ENCODE assay signal across 1 cellular context in the genomic region with DNA sequence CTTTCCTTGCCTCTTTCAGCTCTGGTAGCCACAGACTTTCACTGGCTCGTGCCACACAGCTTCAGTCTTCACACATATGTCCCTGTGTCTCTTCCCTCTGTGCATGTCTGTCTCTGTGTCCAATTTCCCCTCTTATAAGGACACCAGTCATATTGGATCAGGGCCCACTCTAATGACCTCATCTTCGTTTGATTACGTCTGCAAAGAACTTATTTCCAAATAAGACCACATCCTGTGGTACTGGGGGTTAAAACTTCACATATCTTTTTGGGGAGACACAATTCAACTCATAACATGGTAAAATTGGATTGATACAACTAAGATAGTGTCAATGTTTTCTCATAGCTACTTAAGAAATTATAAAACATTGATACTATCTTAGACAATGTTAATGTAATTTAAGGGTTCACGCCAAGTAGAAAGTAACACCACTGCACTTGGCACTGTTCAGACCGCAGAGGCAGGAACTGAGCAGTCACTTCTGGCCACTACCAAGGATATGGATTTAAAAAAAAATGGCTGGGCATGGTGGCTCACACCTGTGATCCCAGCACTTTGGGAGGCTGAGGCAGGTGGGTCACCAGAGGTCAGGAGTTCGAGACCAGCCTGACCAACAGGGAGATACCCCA.
TF ChIP-seq lines count a peak whose summit lies in the region.

No MANE protein-coding gene starts in this region.

TF ChIP-seq in SK-N-SH, 30 proteins besides CTCF, POLR2A, EP300 and RAD21 (continued from another document):
- TF ChIP-seq, protein P1, sequence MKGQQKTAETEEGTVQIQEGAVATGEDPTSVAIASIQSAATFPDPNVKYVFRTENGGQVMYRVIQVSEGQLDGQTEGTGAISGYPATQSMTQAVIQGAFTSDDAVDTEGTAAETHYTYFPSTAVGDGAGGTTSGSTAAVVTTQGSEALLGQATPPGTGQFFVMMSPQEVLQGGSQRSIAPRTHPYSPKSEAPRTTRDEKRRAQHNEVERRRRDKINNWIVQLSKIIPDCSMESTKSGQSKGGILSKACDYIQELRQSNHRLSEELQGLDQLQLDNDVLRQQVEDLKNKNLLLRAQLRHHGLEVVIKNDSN (IDR thresholded peaks at IDR 0.05; ENCODE audit: borderline replicate concordance, low read depth) = no peak
- no peak for TF ChIP-seq FOXJ3 (CRISPR knock-in tag; IDR thresholded peaks at IDR 0.05)
